1 cellular context compared by ENCODE assay signal in genomic region chr12:46219892-46220655, GRCh38.
TF ChIP-seq lines count a peak whose summit lies in the region.

No MANE protein-coding gene starts in this region.

TF ChIP-seq in K562, 482 proteins besides CTCF, POLR2A, EP300 and RAD21 (continued from another document and continues in another):
- TF ChIP-seq, protein P1, sequence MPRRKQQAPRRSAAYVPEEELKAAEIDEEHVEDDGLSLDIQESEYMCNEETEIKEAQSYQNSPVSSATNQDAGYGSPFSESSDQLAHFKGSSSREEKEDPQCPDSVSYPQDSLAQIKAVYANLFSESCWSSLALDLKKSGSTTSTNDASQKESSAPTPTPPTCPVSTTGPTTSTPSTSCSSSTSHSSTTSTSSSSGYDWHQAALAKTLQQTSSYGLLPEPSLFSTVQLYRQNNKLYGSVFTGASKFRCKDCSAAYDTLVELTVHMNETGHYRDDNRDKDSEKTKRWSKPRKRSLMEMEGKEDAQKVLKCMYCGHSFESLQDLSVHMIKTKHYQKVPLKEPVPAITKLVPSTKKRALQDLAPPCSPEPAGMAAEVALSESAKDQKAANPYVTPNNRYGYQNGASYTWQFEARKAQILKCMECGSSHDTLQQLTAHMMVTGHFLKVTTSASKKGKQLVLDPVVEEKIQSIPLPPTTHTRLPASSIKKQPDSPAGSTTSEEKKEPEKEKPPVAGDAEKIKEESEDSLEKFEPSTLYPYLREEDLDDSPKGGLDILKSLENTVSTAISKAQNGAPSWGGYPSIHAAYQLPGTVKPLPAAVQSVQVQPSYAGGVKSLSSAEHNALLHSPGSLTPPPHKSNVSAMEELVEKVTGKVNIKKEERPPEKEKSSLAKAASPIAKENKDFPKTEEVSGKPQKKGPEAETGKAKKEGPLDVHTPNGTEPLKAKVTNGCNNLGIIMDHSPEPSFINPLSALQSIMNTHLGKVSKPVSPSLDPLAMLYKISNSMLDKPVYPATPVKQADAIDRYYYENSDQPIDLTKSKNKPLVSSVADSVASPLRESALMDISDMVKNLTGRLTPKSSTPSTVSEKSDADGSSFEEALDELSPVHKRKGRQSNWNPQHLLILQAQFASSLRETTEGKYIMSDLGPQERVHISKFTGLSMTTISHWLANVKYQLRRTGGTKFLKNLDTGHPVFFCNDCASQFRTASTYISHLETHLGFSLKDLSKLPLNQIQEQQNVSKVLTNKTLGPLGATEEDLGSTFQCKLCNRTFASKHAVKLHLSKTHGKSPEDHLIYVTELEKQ (CRISPR knock-in tag; IDR thresholded peaks at IDR 0.05) = no peak
- TF ChIP-seq CCAR2 (IDR thresholded peaks at IDR 0.05; ENCODE audit: low read depth, low read length) (no peak), ZC3H11A (IDR thresholded peaks at IDR 0.05; ENCODE audit: low read depth, low read length) (no peak), CBX2 (IDR thresholded peaks at IDR 0.05; ENCODE audit: insufficient read depth, low read length, poor library complexity, severe bottlenecking) (no peak), ERF (CRISPR knock-in tag; IDR thresholded peaks at IDR 0.05) (no peak), RFX7 (CRISPR knock-in tag; IDR thresholded peaks at IDR 0.05) (no peak), ZNF589 (CRISPR knock-in tag; IDR thresholded peaks at IDR 0.05; ENCODE audit: low read depth) (peak; percentile 8; the same call in 1 of the 2 replicates), PTRF (tag; IDR thresholded peaks at IDR 0.05) (no peak), ZC3H4 (CRISPR knock-in tag; IDR thresholded peaks at IDR 0.05; ENCODE audit: borderline replicate concordance) (no peak), GTF2A2 (tag; IDR thresholded peaks at IDR 0.05) (no peak), HDAC2 (IDR thresholded peaks at IDR 0.05) (peak; percentile 70; the same call in 1 of the 2 replicates), RUNX1 (IDR thresholded peaks at IDR 0.05; ENCODE audit: low read depth) (no peak), MTA2 (IDR thresholded peaks at IDR 0.05; ENCODE audit: low read depth) (peak; percentile 34; the same call in 1 of the 2 replicates), MYBL2 (IDR thresholded peaks at IDR 0.05; ENCODE audit: low read depth) (no peak), MYBL2 (CRISPR knock-in tag; IDR thresholded peaks at IDR 0.05; ENCODE audit: borderline replicate concordance) (no peak), ZNF431 (CRISPR knock-in tag; IDR thresholded peaks at IDR 0.05) (no peak), XRCC4 (IDR thresholded peaks at IDR 0.05; ENCODE audit: extremely low read depth, insufficient read depth, insufficient read length) (no peak), SPI1 (IDR thresholded peaks at IDR 0.05; ENCODE audit: borderline replicate concordance, low read depth, low read length) (peak; percentile 43; the same call in 1 of the 2 replicates), ZNF511 (CRISPR knock-in tag; IDR thresholded peaks at IDR 0.05) (no peak), CTCFL (IDR thresholded peaks at IDR 0.05; ENCODE audit: borderline replicate concordance, insufficient read depth, low read depth, low read length, poor library complexity, severe bottlenecking) (no peak), THAP12 (CRISPR knock-in tag; IDR thresholded peaks at IDR 0.05) (no peak), HDAC8 (tag; IDR thresholded peaks at IDR 0.05) (no peak), PTBP1 (IDR thresholded peaks at IDR 0.05; ENCODE audit: low read depth, low read length) (no peak), RFX1 (IDR thresholded peaks at IDR 0.05) (0 out of 2 replicates have a peak, but pooled peaks have one; percentile 6), NCOA4 (IDR thresholded peaks at IDR 0.05; ENCODE audit: partially characterized antibody) (no peak), U2AF2 (optimal IDR thresholded peaks at IDR 0.05; ENCODE audit: low read depth, low read length) (no peak), NFE2L1 (tag; IDR thresholded peaks at IDR 0.05; ENCODE audit: borderline replicate concordance, low read depth) (no peak), ILF3 (IDR thresholded peaks at IDR 0.05; ENCODE audit: borderline replicate concordance) (no peak), ZBTB17 (CRISPR knock-in tag; IDR thresholded peaks at IDR 0.05) (no peak)
- TF ChIP-seq, protein P2, sequence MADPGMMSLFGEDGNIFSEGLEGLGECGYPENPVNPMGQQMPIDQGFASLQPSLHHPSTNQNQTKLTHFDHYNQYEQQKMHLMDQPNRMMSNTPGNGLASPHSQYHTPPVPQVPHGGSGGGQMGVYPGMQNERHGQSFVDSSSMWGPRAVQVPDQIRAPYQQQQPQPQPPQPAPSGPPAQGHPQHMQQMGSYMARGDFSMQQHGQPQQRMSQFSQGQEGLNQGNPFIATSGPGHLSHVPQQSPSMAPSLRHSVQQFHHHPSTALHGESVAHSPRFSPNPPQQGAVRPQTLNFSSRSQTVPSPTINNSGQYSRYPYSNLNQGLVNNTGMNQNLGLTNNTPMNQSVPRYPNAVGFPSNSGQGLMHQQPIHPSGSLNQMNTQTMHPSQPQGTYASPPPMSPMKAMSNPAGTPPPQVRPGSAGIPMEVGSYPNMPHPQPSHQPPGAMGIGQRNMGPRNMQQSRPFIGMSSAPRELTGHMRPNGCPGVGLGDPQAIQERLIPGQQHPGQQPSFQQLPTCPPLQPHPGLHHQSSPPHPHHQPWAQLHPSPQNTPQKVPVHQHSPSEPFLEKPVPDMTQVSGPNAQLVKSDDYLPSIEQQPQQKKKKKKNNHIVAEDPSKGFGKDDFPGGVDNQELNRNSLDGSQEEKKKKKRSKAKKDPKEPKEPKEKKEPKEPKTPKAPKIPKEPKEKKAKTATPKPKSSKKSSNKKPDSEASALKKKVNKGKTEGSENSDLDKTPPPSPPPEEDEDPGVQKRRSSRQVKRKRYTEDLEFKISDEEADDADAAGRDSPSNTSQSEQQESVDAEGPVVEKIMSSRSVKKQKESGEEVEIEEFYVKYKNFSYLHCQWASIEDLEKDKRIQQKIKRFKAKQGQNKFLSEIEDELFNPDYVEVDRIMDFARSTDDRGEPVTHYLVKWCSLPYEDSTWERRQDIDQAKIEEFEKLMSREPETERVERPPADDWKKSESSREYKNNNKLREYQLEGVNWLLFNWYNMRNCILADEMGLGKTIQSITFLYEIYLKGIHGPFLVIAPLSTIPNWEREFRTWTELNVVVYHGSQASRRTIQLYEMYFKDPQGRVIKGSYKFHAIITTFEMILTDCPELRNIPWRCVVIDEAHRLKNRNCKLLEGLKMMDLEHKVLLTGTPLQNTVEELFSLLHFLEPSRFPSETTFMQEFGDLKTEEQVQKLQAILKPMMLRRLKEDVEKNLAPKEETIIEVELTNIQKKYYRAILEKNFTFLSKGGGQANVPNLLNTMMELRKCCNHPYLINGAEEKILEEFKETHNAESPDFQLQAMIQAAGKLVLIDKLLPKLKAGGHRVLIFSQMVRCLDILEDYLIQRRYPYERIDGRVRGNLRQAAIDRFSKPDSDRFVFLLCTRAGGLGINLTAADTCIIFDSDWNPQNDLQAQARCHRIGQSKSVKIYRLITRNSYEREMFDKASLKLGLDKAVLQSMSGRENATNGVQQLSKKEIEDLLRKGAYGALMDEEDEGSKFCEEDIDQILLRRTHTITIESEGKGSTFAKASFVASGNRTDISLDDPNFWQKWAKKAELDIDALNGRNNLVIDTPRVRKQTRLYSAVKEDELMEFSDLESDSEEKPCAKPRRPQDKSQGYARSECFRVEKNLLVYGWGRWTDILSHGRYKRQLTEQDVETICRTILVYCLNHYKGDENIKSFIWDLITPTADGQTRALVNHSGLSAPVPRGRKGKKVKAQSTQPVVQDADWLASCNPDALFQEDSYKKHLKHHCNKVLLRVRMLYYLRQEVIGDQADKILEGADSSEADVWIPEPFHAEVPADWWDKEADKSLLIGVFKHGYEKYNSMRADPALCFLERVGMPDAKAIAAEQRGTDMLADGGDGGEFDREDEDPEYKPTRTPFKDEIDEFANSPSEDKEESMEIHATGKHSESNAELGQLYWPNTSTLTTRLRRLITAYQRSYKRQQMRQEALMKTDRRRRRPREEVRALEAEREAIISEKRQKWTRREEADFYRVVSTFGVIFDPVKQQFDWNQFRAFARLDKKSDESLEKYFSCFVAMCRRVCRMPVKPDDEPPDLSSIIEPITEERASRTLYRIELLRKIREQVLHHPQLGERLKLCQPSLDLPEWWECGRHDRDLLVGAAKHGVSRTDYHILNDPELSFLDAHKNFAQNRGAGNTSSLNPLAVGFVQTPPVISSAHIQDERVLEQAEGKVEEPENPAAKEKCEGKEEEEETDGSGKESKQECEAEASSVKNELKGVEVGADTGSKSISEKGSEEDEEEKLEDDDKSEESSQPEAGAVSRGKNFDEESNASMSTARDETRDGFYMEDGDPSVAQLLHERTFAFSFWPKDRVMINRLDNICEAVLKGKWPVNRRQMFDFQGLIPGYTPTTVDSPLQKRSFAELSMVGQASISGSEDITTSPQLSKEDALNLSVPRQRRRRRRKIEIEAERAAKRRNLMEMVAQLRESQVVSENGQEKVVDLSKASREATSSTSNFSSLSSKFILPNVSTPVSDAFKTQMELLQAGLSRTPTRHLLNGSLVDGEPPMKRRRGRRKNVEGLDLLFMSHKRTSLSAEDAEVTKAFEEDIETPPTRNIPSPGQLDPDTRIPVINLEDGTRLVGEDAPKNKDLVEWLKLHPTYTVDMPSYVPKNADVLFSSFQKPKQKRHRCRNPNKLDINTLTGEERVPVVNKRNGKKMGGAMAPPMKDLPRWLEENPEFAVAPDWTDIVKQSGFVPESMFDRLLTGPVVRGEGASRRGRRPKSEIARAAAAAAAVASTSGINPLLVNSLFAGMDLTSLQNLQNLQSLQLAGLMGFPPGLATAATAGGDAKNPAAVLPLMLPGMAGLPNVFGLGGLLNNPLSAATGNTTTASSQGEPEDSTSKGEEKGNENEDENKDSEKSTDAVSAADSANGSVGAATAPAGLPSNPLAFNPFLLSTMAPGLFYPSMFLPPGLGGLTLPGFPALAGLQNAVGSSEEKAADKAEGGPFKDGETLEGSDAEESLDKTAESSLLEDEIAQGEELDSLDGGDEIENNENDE (IDR thresholded peaks at IDR 0.05; ENCODE audit: low read depth, low read length) = no peak
- TF ChIP-seq, protein P3, sequence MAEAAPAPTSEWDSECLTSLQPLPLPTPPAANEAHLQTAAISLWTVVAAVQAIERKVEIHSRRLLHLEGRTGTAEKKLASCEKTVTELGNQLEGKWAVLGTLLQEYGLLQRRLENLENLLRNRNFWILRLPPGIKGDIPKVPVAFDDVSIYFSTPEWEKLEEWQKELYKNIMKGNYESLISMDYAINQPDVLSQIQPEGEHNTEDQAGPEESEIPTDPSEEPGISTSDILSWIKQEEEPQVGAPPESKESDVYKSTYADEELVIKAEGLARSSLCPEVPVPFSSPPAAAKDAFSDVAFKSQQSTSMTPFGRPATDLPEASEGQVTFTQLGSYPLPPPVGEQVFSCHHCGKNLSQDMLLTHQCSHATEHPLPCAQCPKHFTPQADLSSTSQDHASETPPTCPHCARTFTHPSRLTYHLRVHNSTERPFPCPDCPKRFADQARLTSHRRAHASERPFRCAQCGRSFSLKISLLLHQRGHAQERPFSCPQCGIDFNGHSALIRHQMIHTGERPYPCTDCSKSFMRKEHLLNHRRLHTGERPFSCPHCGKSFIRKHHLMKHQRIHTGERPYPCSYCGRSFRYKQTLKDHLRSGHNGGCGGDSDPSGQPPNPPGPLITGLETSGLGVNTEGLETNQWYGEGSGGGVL (CRISPR knock-in tag; IDR thresholded peaks at IDR 0.05) = no peak
